In genomic region chr13:28161370-28161769, GRCh38 we compare ENCODE assay signal across 11 cellular contexts. TPM values are rescaled to one million over a fixed set of nuclear protein-coding genes. Genes with fewer than 3 reads are reported as not detected.
DNase-seq lines count a peak whose midpoint lies in the region.
"Had no signal": no experiment of that assay in that cellular context is flagged by ENCODE, and none has a peak within 500 bp of the region (broad histone marks: within the 10 kb centered on the region; RNA-seq: fewer than 3 reads in every experiment).

No MANE protein-coding gene starts in this region.

- H3K4me3 Mint-ChIP-seq in activated T-cell treated with anti-CD3 and anti-CD28 coated beads, Interleukin-2, amount 50 U/mL, for 24 hours: no peak overlapping the region
- H3K4me3 Mint-ChIP-seq in activated CD4-positive, alpha-beta T cell treated with anti-CD3 and anti-CD28 coated beads, Interleukin-2, amount 10 ng/mL, durations not matched to agents 24 days and 14 days: no peak overlapping the region

- peaks cover 17% of the 10 kb centered on the region for H3K9me3 Mint-ChIP-seq in activated T-cell treated with anti-CD3 and anti-CD28 coated beads, Interleukin-2, amount 50 U/mL, for 24 hours
- peaks cover 8% of the 10 kb centered on the region for H3K9me3 Mint-ChIP-seq in activated CD4-positive, alpha-beta T cell treated with anti-CD3 and anti-CD28 coated beads, Interleukin-2, amount 10 ng/mL, durations not matched to agents 24 days and 14 days

- 11 to 17% methylated on average over 1 of the region's 1 CpG for WGBS in mesodermal cell (ENCODE audit: insufficient coverage in 2 of 2), 2 experiments

- peaks cover 6% of the 10 kb centered on the region for H3K9me3 ChIP-seq in mesodermal cell (ENCODE audit: control insufficient read depth, low read length)
- H3K9me3 ChIP-seq: gastrocnemius medialis had no signal

- peak overlapping the region; percentile 44 for H3K27ac ChIP-seq in mesodermal cell (ENCODE audit: low read depth, low read length, severe bottlenecking)
- H3K27ac ChIP-seq: gastrocnemius medialis had no signal

- H3K4me1 Mint-ChIP-seq in activated T-cell treated with anti-CD3 and anti-CD28 coated beads, Interleukin-2, amount 50 U/mL, for 24 hours (ENCODE audit: low read depth): peaks cover 62% of the 10 kb centered on the region
- H3K4me1 Mint-ChIP-seq in activated CD4-positive, alpha-beta T cell treated with anti-CD3 and anti-CD28 coated beads, Interleukin-2, amount 10 ng/mL, durations not matched to agents 24 days and 14 days: peaks cover 2% of the 10 kb centered on the region

- intact Hi-C loops in activated CD4-positive, alpha-beta T cell treated with anti-CD3 and anti-CD28 coated beads, Interleukin-2, amount 10 ng/mL, durations not matched to agents 24 days and 14 days (cut with micrococcal nuclease): no loop called here

- no peak overlapping the region for H3K27ac Mint-ChIP-seq in activated T-cell treated with anti-CD3 and anti-CD28 coated beads, Interleukin-2, amount 50 U/mL, for 24 hours
- H3K27ac Mint-ChIP-seq in activated CD4-positive, alpha-beta T cell treated with anti-CD3 and anti-CD28 coated beads, Interleukin-2, amount 10 ng/mL, durations not matched to agents 24 days and 14 days: no peak overlapping the region

- peaks cover 17% of the 10 kb centered on the region for H3K4me1 ChIP-seq in mesodermal cell (ENCODE audit: control insufficient read depth, insufficient read depth, low read length, poor library complexity, severe bottlenecking)

- H3K27me3 Mint-ChIP-seq in activated T-cell treated with anti-CD3 and anti-CD28 coated beads, Interleukin-2, amount 50 U/mL, for 24 hours: no peaks in the 10 kb centered on the region
- H3K27me3 Mint-ChIP-seq in activated CD4-positive, alpha-beta T cell treated with anti-CD3 and anti-CD28 coated beads, Interleukin-2, amount 10 ng/mL, durations not matched to agents 24 days and 14 days: no peaks in the 10 kb centered on the region

- no peak overlapping the region for H3K4me3 ChIP-seq in mesodermal cell (ENCODE audit: extremely low read depth, insufficient read depth, low read length, poor library complexity, severe bottlenecking)
- H3K4me3 ChIP-seq: gastrocnemius medialis had no signal

- peaks cover 39% of the 10 kb centered on the region for H3K36me3 Mint-ChIP-seq in activated T-cell treated with anti-CD3 and anti-CD28 coated beads, Interleukin-2, amount 50 U/mL, for 24 hours (ENCODE audit: low read depth)
- peaks cover 18% of the 10 kb centered on the region for H3K36me3 Mint-ChIP-seq in activated CD4-positive, alpha-beta T cell treated with anti-CD3 and anti-CD28 coated beads, Interleukin-2, amount 10 ng/mL, durations not matched to agents 24 days and 14 days (ENCODE audit: low read depth)

- peaks cover 12% of the 10 kb centered on the region for H3K36me3 ChIP-seq in mesodermal cell (ENCODE audit: control insufficient read depth, insufficient read depth, low read length)
- H3K36me3 ChIP-seq: gastrocnemius medialis had no signal

- DNase-seq in Daoy (ENCODE audit: low read depth): peak; percentile 30
- DNase-seq in LoVo (ENCODE audit: low spot score): peak; percentile 49
- DNase-seq in dermis blood vessel endothelial cell: peak; percentile 37
- DNase-seq in KG1 (lab: John Stamatoyannopoulos, UW): no peak
- DNase-seq in activated T-cell treated with anti-CD3 and anti-CD28 coated beads, Interleukin-2, amount 50 U/mL, for 24 hours: no peak
- no peak for DNase-seq in activated CD4-positive, alpha-beta T cell treated with anti-CD3 and anti-CD28 coated beads, Interleukin-2, amount 10 ng/mL, durations not matched to agents 24 days and 14 days
- no peak for DNase-seq in NCI-H2227 (lab: John Stamatoyannopoulos, UW; ENCODE audit: unreplicated experiment)
- DNase-seq: gastrocnemius medialis, MM.1S, PC-3 had no signal

RNA-seq across cellular contexts. Expression of gene PAN3, which starts 23.0 kb away (rescaled TPM):
- 3.6 and 8.2 TPM in 2 replicates for total RNA-seq in Daoy (2014; rRNA removed; shearing (Covaris generic))
- total RNA-seq in dermis blood vessel endothelial cell: 21.6 and 29.0 TPM in 2 replicates
- polyA plus RNA-seq in mesodermal cell (2013, experiment 1 of 2): 24.0 TPM
- 22.1 TPM for polyA plus RNA-seq in mesodermal cell (2013, experiment 2 of 2)
- total RNA-seq in activated CD4-positive, alpha-beta T cell treated with anti-CD3 and anti-CD28 coated beads, Interleukin-2, amount 10 ng/mL, durations not matched to agents 24 days and 14 days: 31.2 and 32.7 TPM in 2 replicates

Comparison
In these comparisons a context has a peak if more than half of its experiments do, and no peak if none do; other contexts are left out.
1. DNase-seq: peak in Daoy (single experiment), LoVo (single experiment) and dermis blood vessel endothelial cell (single experiment); none in KG1 (single experiment), activated T-cell treated with anti-CD3 and anti-CD28 coated beads, Interleukin-2, amount 50 U/mL, for 24 hours (single experiment), activated CD4-positive, alpha-beta T cell treated with anti-CD3 and anti-CD28 coated beads, Interleukin-2, amount 10 ng/mL, durations not matched to agents 24 days and 14 days (single experiment) and NCI-H2227 (single experiment).